ENCODE assay signal across 1 cellular context in the genomic region with DNA sequence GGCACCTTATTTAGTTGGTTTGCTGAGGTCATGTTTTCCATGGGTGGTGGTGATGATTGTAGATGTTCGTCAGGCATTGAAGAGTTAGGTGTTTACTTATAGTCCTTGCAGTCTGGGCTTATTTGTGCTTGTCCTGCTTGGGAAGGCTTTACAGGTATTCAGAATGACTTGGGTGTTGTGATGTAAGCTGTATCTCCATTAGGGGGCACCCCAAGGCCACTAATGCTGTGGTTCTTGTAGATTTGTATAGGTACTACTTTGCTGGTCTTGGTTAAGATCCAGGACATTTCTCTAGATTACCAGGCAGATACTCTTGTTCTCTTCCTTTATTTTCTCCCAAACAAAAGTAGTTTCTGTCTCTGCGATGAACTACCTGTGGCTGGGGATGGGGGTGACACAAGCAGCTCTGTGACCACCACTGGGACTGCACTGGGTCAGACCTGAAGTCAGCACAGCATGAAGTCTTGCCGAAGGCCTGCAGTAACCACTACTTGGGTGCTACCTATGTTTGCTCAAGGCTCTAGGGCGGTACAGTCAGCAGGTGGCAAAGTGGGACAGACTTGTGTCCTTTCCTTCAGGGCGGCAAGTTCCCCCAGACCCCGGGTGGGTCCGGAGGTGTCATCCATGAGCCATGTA.
TF ChIP-seq lines count a peak whose summit lies in the region.

No MANE protein-coding gene starts in this region.

TF ChIP-seq in GM23338, 12 proteins besides CTCF, POLR2A, EP300 and RAD21 (continued from another document):
- TF ChIP-seq CREB1 (CRISPR knock-in tag; IDR thresholded peaks at IDR 0.05; ENCODE audit: low read depth), result no peak
- TF ChIP-seq JUNB (IDR thresholded peaks at IDR 0.05; ENCODE audit: unreplicated experiment), result no peak
- TF ChIP-seq EZH2 (IDR thresholded peaks at IDR 0.05; ENCODE audit: low read depth, unreplicated experiment), result no peak
